In genomic region chr2:143481231-143481613, GRCh38 we compare ENCODE assay signal across 18 cellular contexts.
DNase-seq lines count a peak whose midpoint lies in the region; ATAC-seq and TF ChIP-seq lines count a peak whose summit lies in the region.
"Had no signal": no experiment of that assay in that cellular context is flagged by ENCODE, and none has a peak within 500 bp of the region (broad histone marks: within the 10 kb centered on the region; RNA-seq: fewer than 3 reads in every experiment).

No MANE protein-coding gene starts in this region.

- H3K4me3 Mint-ChIP-seq in osteocyte (ENCODE audit: unreplicated experiment): no peak overlapping the region
- H3K4me3 Mint-ChIP-seq: activated CD4-positive, alpha-beta T cell treated with anti-CD3 and anti-CD28 coated beads, Interleukin-2, amount 10 ng/mL, durations not matched to agents 24 days and 14 days; activated naive CD4-positive, alpha-beta T cell treated with anti-CD3 and anti-CD28 coated beads, Interleukin-2, amount 50 U/mL, for 24 hours; B cell; naive B cell had no signal

- in situ Hi-C loops in transverse colon (cut with MboI; ENCODE audit: low pct_ligation_motif_present in 1 of 4, low pct_unique_long_range_greater_than_20kb in 1 of 4, low sequenced_read_pairs in 3 of 4): no loop called here

- DNase-seq in ascending aorta (ENCODE audit: low spot score in 2 of 2) (no peak), Right ventricle myocardium superior (no peak), osteocyte (ENCODE audit: extremely low spot score, unreplicated experiment) (no peak), transverse colon (no peak), NCI-H2171 (lab: John Stamatoyannopoulos, UW) (no peak), NCI-H187 (lab: John Stamatoyannopoulos, UW) (no peak)
- DNase-seq: activated CD4-positive, alpha-beta T cell treated with anti-CD3 and anti-CD28 coated beads, Interleukin-2, amount 10 ng/mL, durations not matched to agents 24 days and 14 days; naive B cell; NCI-H1930; NCI-H524 had no signal

- H3K27me3 ChIP-seq in ascending aorta (no peaks in the 10 kb centered on the region), transverse colon (no peaks in the 10 kb centered on the region)
- H3K27me3 ChIP-seq: SJSA1 had no signal

- no peaks in the 10 kb centered on the region for H3K36me3 ChIP-seq in ascending aorta
- no peaks in the 10 kb centered on the region for H3K36me3 ChIP-seq in transverse colon
- H3K36me3 ChIP-seq: prostate gland, SJSA1 had no signal

- no peaks in the 10 kb centered on the region for H3K9me3 ChIP-seq in ascending aorta
- H3K9me3 ChIP-seq in transverse colon: no peaks in the 10 kb centered on the region
- H3K9me3 ChIP-seq: prostate gland, SJSA1 had no signal

- H3K4me1 ChIP-seq in ascending aorta (peaks cover 11 to 18% of the 10 kb centered on the region in 2 donors), transverse colon (peaks cover 0 to 13% (median 0%) of the 10 kb centered on the region in 4 donors)
- H3K4me1 ChIP-seq: prostate gland had no signal

- no peak for TF ChIP-seq POLR2A in transverse colon (IDR thresholded peaks at IDR 0.05)

- TF ChIP-seq CTCF in ascending aorta (IDR thresholded peaks at IDR 0.05): no peak
- TF ChIP-seq CTCF in osteocyte (IDR thresholded peaks at IDR 0.05): no peak
- TF ChIP-seq CTCF in transverse colon (IDR thresholded peaks at IDR 0.05): no peak

- H3K27ac ChIP-seq in ascending aorta: peak overlapping the region; percentile 69 to 75
- H3K27ac ChIP-seq in transverse colon: peak overlapping the region; percentile 54 to 72 (median 60)
- H3K27ac ChIP-seq: prostate gland, SJSA1 had no signal

- H3K27me3 Mint-ChIP-seq in osteocyte (ENCODE audit: unreplicated experiment): no peaks in the 10 kb centered on the region
- H3K27me3 Mint-ChIP-seq: activated CD4-positive, alpha-beta T cell treated with anti-CD3 and anti-CD28 coated beads, Interleukin-2, amount 10 ng/mL, durations not matched to agents 24 days and 14 days; activated naive CD4-positive, alpha-beta T cell treated with anti-CD3 and anti-CD28 coated beads, Interleukin-2, amount 50 U/mL, for 24 hours; B cell; naive B cell had no signal

- intact Hi-C loops in ascending aorta (cut with DNase I) (loop anchor here (5.0 to 10.0 kb wide), 3 partner anchors 216 to 1041 kb away; partner anchors contain the start of gene ZEB2), Right ventricle myocardium superior (cut with DNase I) (no loop called here), transverse colon (cut with DNase I; ENCODE audit: low total_unique reads) (no loop called here)

- 62 to 76% methylated on average over 4 of the region's 4 CpGs for WGBS in transverse colon (ENCODE audit: low coverage in 1 of 2), 2 donors

- peaks cover 44% of the 10 kb centered on the region for H3K4me1 Mint-ChIP-seq in osteocyte (ENCODE audit: unreplicated experiment)

- H3K27ac Mint-ChIP-seq in osteocyte (ENCODE audit: unreplicated experiment): peak overlapping the region; percentile 59
- H3K27ac Mint-ChIP-seq: activated CD4-positive, alpha-beta T cell treated with anti-CD3 and anti-CD28 coated beads, Interleukin-2, amount 10 ng/mL, durations not matched to agents 24 days and 14 days; B cell had no signal

- H3K4me3 ChIP-seq in ascending aorta: no peak overlapping the region
- no peak overlapping the region for H3K4me3 ChIP-seq in transverse colon
- H3K4me3 ChIP-seq: prostate gland, SJSA1 had no signal

- H3K9me3 Mint-ChIP-seq in osteocyte (ENCODE audit: unreplicated experiment): no peaks in the 10 kb centered on the region
- H3K9me3 Mint-ChIP-seq: activated CD4-positive, alpha-beta T cell treated with anti-CD3 and anti-CD28 coated beads, Interleukin-2, amount 10 ng/mL, durations not matched to agents 24 days and 14 days; activated naive CD4-positive, alpha-beta T cell treated with anti-CD3 and anti-CD28 coated beads, Interleukin-2, amount 50 U/mL, for 24 hours; naive B cell had no signal

- no peaks in the 10 kb centered on the region for H3K36me3 Mint-ChIP-seq in osteocyte (ENCODE audit: unreplicated experiment)
- H3K36me3 Mint-ChIP-seq: naive B cell had no signal

- TF ChIP-seq EP300 in transverse colon (IDR thresholded peaks at IDR 0.05; ENCODE audit: low read depth): no peak

- peak; percentile 78 for ATAC-seq in Right ventricle myocardium superior (ENCODE audit: poor library complexity)
- ATAC-seq in HG03175 (IDR thresholded peaks at IDR 0.05; ENCODE audit: unreplicated experiment): no peak
- no peak for ATAC-seq in GM21526 (IDR thresholded peaks at IDR 0.05; ENCODE audit: low FRiP score, unreplicated experiment)
- ATAC-seq: HCT116, left lobe of liver had no signal
